In genomic region chr17:50908860-50909764, GRCh38 we compare ENCODE assay signal across 8 cellular contexts. TPM values are rescaled to one million over a fixed set of nuclear protein-coding genes. Genes with fewer than 3 reads are reported as not detected.
DNase-seq lines count a peak whose midpoint lies in the region; TF ChIP-seq lines count a peak whose summit lies in the region.

No MANE protein-coding gene starts in this region.

- CTCF ChIA-PET in MCF 10A (lab: Yijun Ruan, JAX) = interaction anchor here (0.6 to 1.9 kb wide), 10 partner anchors 13 to 126 kb away, joined by 3 to 8 read pairs (median 3); no protein-coding TSS in a partner anchor

- H3K9me3 Mint-ChIP-seq in MCF 10A (ENCODE audit: unreplicated experiment) (no peaks in the 10 kb centered on the region), nephron progenitor cell (no peaks in the 10 kb centered on the region)

- H3K4me1 Mint-ChIP-seq in MCF 10A (ENCODE audit: insufficient read depth, unreplicated experiment) (peaks cover 23% of the 10 kb centered on the region), nephron progenitor cell (peaks cover 48% of the 10 kb centered on the region)

- no peaks in the 10 kb centered on the region for H3K27me3 Mint-ChIP-seq in MCF 10A (ENCODE audit: insufficient read depth, unreplicated experiment)
- H3K27me3 Mint-ChIP-seq in nephron progenitor cell (ENCODE audit: low read depth, poor library complexity) = peaks cover 6% of the 10 kb centered on the region

- no TSS peak for BruUV-seq in MCF 10A (replicated peaks; lab: Mats Ljungman, UMichigan)

- no peak overlapping the region for H3K27ac ChIP-seq in caudate nucleus (ENCODE audit: low read depth, low read length)

- peak overlapping the region; percentile 79 for H3K27ac Mint-ChIP-seq in MCF 10A (ENCODE audit: low read depth, unreplicated experiment)
- H3K27ac Mint-ChIP-seq in nephron progenitor cell = peak overlapping the region; percentile 62

- DNase-seq in COR-L47 (lab: John Stamatoyannopoulos, UW) (peak; percentile 55), NCI-H774 (lab: John Stamatoyannopoulos, UW) (peak; percentile 79), MCF 10A (ENCODE audit: unreplicated experiment) (peak; percentile 68), nephron progenitor cell (no peak), caudate nucleus (lab: John Stamatoyannopoulos, UW) (no peak), hepatic stellate cell (ENCODE audit: low spot score) (no peak), pons (ENCODE audit: low spot score) (no peak), NCI-H524 treated with DMSO at 0.1 percent for 48 hours (lab: John Stamatoyannopoulos, UW) (no peak)

- TF ChIP-seq CTCF in MCF 10A (IDR thresholded peaks at IDR 0.05; ENCODE audit: unreplicated experiment) = no peak
- no peak for TF ChIP-seq CTCF in nephron progenitor cell (IDR thresholded peaks at IDR 0.05)

- H3K4me3 Mint-ChIP-seq in MCF 10A (ENCODE audit: unreplicated experiment) (no peak overlapping the region), nephron progenitor cell (peak overlapping the region; percentile 63)

- H3K36me3 Mint-ChIP-seq in MCF 10A (ENCODE audit: insufficient read depth, unreplicated experiment) (no peaks in the 10 kb centered on the region), nephron progenitor cell (ENCODE audit: low read depth) (no peaks in the 10 kb centered on the region)

- intact Hi-C loops in MCF 10A (cut with micrococcal nuclease) = no loop called here

- POLR2A ChIA-PET in MCF 10A (lab: Yijun Ruan, JAX) = interaction anchor here (0.7 to 3.2 kb wide), 4 partner anchors 26 to 48 kb away, joined by 3 to 25 read pairs (median 6); partner anchors contain the start of gene TOB1

RNA-seq across cellular contexts. Expression of gene TOB1, which starts 43.0 kb away (rescaled TPM):
- total RNA-seq in MCF 10A (2022) = 53.1 and 66.0 TPM in 2 replicates

Comparison
In these comparisons a context has a peak if more than half of its experiments do, and no peak if none do; other contexts are left out.
1. DNase-seq: peak in COR-L47 (single experiment), NCI-H774 (single experiment) and MCF 10A (single experiment); none in nephron progenitor cell (single experiment), caudate nucleus (0 of 61), hepatic stellate cell (single experiment), pons (single experiment) and NCI-H524 treated with DMSO at 0.1 percent for 48 hours (single experiment).